ENCODE assay signal across 10 cellular contexts in the genomic region with DNA sequence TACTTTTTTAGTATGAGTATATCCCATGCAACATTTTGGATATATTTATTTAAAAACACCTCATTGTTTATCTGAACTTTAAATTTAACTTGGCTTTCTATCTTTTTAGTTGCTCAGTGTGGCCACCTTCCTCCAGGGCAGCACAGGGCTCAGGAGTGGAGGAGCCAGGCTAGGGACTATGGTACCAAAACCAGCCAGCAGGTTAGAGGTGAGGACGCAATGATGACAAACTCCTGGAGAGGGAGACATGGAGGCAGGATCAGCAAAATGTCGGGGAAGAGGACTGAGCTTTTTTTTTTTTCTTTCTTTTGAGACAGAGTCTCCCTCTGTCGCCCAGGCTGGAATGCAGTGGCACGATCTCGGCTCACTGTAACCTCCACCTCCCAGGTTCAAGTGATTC. TPM values are rescaled to one million over a fixed set of nuclear protein-coding genes. Genes with fewer than 3 reads are reported as not detected.
A peak's percentile ranks its signal among the peaks of the same experiment; 100 is the strongest.
DNase-seq lines count a peak whose midpoint lies in the region; ATAC-seq and TF ChIP-seq lines count a peak whose summit lies in the region.
"Had no signal": no experiment of that assay in that cellular context is flagged by ENCODE, and none has a peak within 500 bp of the region (broad histone marks: within the 10 kb centered on the region; RNA-seq: fewer than 3 reads in every experiment).

No MANE protein-coding gene starts in this region.

- no peak overlapping the region for H3K4me3 Mint-ChIP-seq in WTC11
- H3K4me3 Mint-ChIP-seq: activated T-helper 17 cell treated with anti-CD3 and anti-CD28 coated beads, Interleukin-2, amount 50 U/mL, for 72 hours had no signal

- POLR2A ChIA-PET in WTC11 (lab: Charles Lee), result interaction anchor here (0.6 to 1.0 kb wide), 2 partner anchors 29 to 262 kb away, joined by 4 read pairs; no protein-coding TSS in a partner anchor

- no peaks in the 10 kb centered on the region for H3K9me3 Mint-ChIP-seq in WTC11
- H3K9me3 Mint-ChIP-seq: activated T-helper 17 cell treated with anti-CD3 and anti-CD28 coated beads, Interleukin-2, amount 50 U/mL, for 72 hours had no signal

- TF ChIP-seq CTCF in WTC11 (IDR thresholded peaks at IDR 0.05), result no peak

- H3K27ac Mint-ChIP-seq in WTC11, result no peak overlapping the region
- H3K27ac Mint-ChIP-seq: activated T-helper 17 cell treated with anti-CD3 and anti-CD28 coated beads, Interleukin-2, amount 50 U/mL, for 72 hours had no signal

- peaks cover 6% of the 10 kb centered on the region; the same call in 1 of the 2 replicates for H3K4me1 Mint-ChIP-seq in WTC11

- H3K36me3 Mint-ChIP-seq in WTC11, result no peaks in the 10 kb centered on the region

- DNase-seq in DMS53 (lab: John Stamatoyannopoulos, UW), result peak; percentile 78
- peak; percentile 42 for DNase-seq in HT1080 (ENCODE audit: low read depth)
- peak; percentile 61 for DNase-seq in WTC11 (ENCODE audit: low spot score)
- DNase-seq in left lobe of liver (ENCODE audit: low spot score), result no peak
- no peak for DNase-seq in NCI-H2081 treated with DMSO at 0.1 percent for 48 hours (lab: John Stamatoyannopoulos, UW)
- DNase-seq: left lung, NCI-H2227 treated with DMSO at 0.1 percent for 48 hours had no signal

- peaks cover 10% of the 10 kb centered on the region for H3K27me3 Mint-ChIP-seq in WTC11 (ENCODE audit: low read depth)
- H3K27me3 Mint-ChIP-seq: activated T-helper 17 cell treated with anti-CD3 and anti-CD28 coated beads, Interleukin-2, amount 50 U/mL, for 72 hours had no signal

- ATAC-seq in WTC11 (peak; percentile 100), left lobe of liver (peak; percentile 47), GM19351 (IDR thresholded peaks at IDR 0.05; ENCODE audit: unreplicated experiment) (no peak), GM18517 (IDR thresholded peaks at IDR 0.05; ENCODE audit: unreplicated experiment) (no peak)
- ATAC-seq: activated T-helper 17 cell treated with anti-CD3 and anti-CD28 coated beads, Interleukin-2, amount 50 U/mL, for 72 hours; left lung had no signal

- CTCF ChIA-PET in WTC11 (lab: Charles Lee), result interaction anchor here (0.9 to 2.0 kb wide), 19 partner anchors 9 to 182 kb away, joined by 3 to 21 read pairs (median 5); partner anchors contain the start of genes CALM3 and DACT3

TF ChIP-seq in WTC11, 78 proteins besides CTCF, POLR2A, EP300 and RAD21:
- TF ChIP-seq, protein P1, sequence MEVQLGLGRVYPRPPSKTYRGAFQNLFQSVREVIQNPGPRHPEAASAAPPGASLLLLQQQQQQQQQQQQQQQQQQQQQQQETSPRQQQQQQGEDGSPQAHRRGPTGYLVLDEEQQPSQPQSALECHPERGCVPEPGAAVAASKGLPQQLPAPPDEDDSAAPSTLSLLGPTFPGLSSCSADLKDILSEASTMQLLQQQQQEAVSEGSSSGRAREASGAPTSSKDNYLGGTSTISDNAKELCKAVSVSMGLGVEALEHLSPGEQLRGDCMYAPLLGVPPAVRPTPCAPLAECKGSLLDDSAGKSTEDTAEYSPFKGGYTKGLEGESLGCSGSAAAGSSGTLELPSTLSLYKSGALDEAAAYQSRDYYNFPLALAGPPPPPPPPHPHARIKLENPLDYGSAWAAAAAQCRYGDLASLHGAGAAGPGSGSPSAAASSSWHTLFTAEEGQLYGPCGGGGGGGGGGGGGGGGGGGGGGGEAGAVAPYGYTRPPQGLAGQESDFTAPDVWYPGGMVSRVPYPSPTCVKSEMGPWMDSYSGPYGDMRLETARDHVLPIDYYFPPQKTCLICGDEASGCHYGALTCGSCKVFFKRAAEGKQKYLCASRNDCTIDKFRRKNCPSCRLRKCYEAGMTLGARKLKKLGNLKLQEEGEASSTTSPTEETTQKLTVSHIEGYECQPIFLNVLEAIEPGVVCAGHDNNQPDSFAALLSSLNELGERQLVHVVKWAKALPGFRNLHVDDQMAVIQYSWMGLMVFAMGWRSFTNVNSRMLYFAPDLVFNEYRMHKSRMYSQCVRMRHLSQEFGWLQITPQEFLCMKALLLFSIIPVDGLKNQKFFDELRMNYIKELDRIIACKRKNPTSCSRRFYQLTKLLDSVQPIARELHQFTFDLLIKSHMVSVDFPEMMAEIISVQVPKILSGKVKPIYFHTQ (CRISPR knock-in tag; IDR thresholded peaks at IDR 0.05), result no peak
- TF ChIP-seq ZMAT4 (CRISPR knock-in tag; IDR thresholded peaks at IDR 0.05) (no peak), AFF4 (CRISPR knock-in tag; IDR thresholded peaks at IDR 0.05; ENCODE audit: borderline replicate concordance) (no peak), USF1 (CRISPR knock-in tag; IDR thresholded peaks at IDR 0.05) (no peak), MXD4 (CRISPR knock-in tag; IDR thresholded peaks at IDR 0.05; ENCODE audit: borderline replicate concordance) (no peak), ELF4 (CRISPR knock-in tag; IDR thresholded peaks at IDR 0.05; ENCODE audit: low read depth) (no peak), SMAD3 (CRISPR knock-in tag; IDR thresholded peaks at IDR 0.05; ENCODE audit: borderline replicate concordance) (no peak), TEAD1 (CRISPR knock-in tag; IDR thresholded peaks at IDR 0.05) (no peak), EMX1 (CRISPR knock-in tag; IDR thresholded peaks at IDR 0.05) (no peak), RORB (CRISPR knock-in tag; IDR thresholded peaks at IDR 0.05) (no peak), NR2C2 (CRISPR knock-in tag; IDR thresholded peaks at IDR 0.05) (no peak), PRRX2 (CRISPR knock-in tag; IDR thresholded peaks at IDR 0.05) (no peak), NFATC4 (CRISPR knock-in tag; IDR thresholded peaks at IDR 0.05) (no peak), ZNF263 (CRISPR knock-in tag; IDR thresholded peaks at IDR 0.05; ENCODE audit: low read depth) (no peak)
- TF ChIP-seq, protein P2, sequence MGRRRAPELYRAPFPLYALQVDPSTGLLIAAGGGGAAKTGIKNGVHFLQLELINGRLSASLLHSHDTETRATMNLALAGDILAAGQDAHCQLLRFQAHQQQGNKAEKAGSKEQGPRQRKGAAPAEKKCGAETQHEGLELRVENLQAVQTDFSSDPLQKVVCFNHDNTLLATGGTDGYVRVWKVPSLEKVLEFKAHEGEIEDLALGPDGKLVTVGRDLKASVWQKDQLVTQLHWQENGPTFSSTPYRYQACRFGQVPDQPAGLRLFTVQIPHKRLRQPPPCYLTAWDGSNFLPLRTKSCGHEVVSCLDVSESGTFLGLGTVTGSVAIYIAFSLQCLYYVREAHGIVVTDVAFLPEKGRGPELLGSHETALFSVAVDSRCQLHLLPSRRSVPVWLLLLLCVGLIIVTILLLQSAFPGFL (CRISPR knock-in tag; IDR thresholded peaks at IDR 0.05; ENCODE audit: borderline replicate concordance), result no peak

RNA-seq across cellular contexts. Expression of gene CALM3, which starts 29.6 kb away (rescaled TPM):
- total RNA-seq in HT1080 (2014; rRNA removed; shearing (Covaris generic)), result 173 and 213 TPM in 2 replicates
- polyA plus RNA-seq in HT1080 (2015; cell fraction: cytosol; rRNA removed), result 357 and 402 TPM in 2 replicates
- polyA plus RNA-seq in HT1080 (2015; cell fraction: nucleus; rRNA removed), result 151 and 167 TPM in 2 replicates
- total RNA-seq in WTC11 (2021), result 306 to 350 TPM (median 346 TPM) in 3 replicates
- 89.6 TPM for total RNA-seq in left lobe of liver

RNA-seq across cellular contexts. Expression of gene PTGIR, which starts 53.4 kb away (rescaled TPM):
- 1.7 and 1.8 TPM in 2 replicates for total RNA-seq in HT1080 (2014; rRNA removed; shearing (Covaris generic))
- 1.8 and 1.9 TPM in 2 replicates for polyA plus RNA-seq in HT1080 (2015; cell fraction: cytosol; rRNA removed)
- polyA plus RNA-seq in HT1080 (2015; cell fraction: nucleus; rRNA removed), result 5.1 and 7.7 TPM in 2 replicates
- total RNA-seq in WTC11 (2021) (0.24 TPM in 1 of 3 replicates, not detected in the others), left lobe of liver (3.0 TPM)

Comparison
In these comparisons a context has a peak if more than half of its experiments do, and no peak if none do; other contexts are left out.
1. DNase-seq: peak in DMS53 (single experiment), HT1080 (single experiment) and WTC11 (single experiment); none in left lobe of liver (single experiment) and NCI-H2081 treated with DMSO at 0.1 percent for 48 hours (single experiment).
2. ATAC-seq: peak in WTC11 (single experiment) and left lobe of liver (single experiment); none in GM19351 (single experiment) and GM18517 (single experiment).